ENCODE assay signal across 18 cellular contexts in genomic region chr22:19401483-19401882, GRCh38.
"Had no signal": no experiment of that assay in that cellular context is flagged by ENCODE, and none has a peak within 500 bp of the region (broad histone marks: within the 10 kb centered on the region; RNA-seq: fewer than 3 reads in every experiment).

No MANE protein-coding gene starts in this region.

- H3K4me3 Mint-ChIP-seq: central memory CD8-positive, alpha-beta T cell; naive B cell; neural progenitor cell; stimulated activated naive CD8-positive, alpha-beta T cell treated with anti-CD3 and anti-CD28 coated beads, Interleukin-15, amount 100 ng/mL, for 72 hours had no signal

- H3K27ac Mint-ChIP-seq: neural progenitor cell had no signal

- ATAC-seq: foreskin keratinocyte; left cardiac atrium; lower lobe of right lung; right cardiac atrium; stimulated activated naive CD8-positive, alpha-beta T cell treated with anti-CD3 and anti-CD28 coated beads, Interleukin-15, amount 100 ng/mL, for 72 hours; upper lobe of right lung had no signal

- H3K4me1 Mint-ChIP-seq: neural progenitor cell; stimulated activated naive CD8-positive, alpha-beta T cell treated with anti-CD3 and anti-CD28 coated beads, Interleukin-15, amount 100 ng/mL, for 72 hours had no signal

- H3K27me3 Mint-ChIP-seq: central memory CD8-positive, alpha-beta T cell; naive B cell; stimulated activated naive CD8-positive, alpha-beta T cell treated with anti-CD3 and anti-CD28 coated beads, Interleukin-15, amount 100 ng/mL, for 72 hours had no signal

- DNase-seq: cortex of kidney; effector memory CD4-positive, alpha-beta T cell; erythroblast; foreskin keratinocyte; left cardiac atrium; left ventricle myocardium inferior; lower lobe of right lung; mesendoderm; naive B cell; nucleus accumbens; ovary; right cardiac atrium; stimulated activated CD4-positive, alpha-beta T cell treated with anti-CD3 and anti-CD28 coated beads, Interleukin-2, amount 100 ng/mL, for 48 hours; stimulated activated naive CD8-positive, alpha-beta T cell treated with anti-CD3 and anti-CD28 coated beads, Interleukin-15, amount 100 ng/mL, for 72 hours; testis; upper lobe of right lung had no signal

- H3K9me3 Mint-ChIP-seq: central memory CD8-positive, alpha-beta T cell; naive B cell; neural progenitor cell; stimulated activated naive CD8-positive, alpha-beta T cell treated with anti-CD3 and anti-CD28 coated beads, Interleukin-15, amount 100 ng/mL, for 72 hours had no signal
